ENCODE assay signal across 10 cellular contexts in the genomic region with DNA sequence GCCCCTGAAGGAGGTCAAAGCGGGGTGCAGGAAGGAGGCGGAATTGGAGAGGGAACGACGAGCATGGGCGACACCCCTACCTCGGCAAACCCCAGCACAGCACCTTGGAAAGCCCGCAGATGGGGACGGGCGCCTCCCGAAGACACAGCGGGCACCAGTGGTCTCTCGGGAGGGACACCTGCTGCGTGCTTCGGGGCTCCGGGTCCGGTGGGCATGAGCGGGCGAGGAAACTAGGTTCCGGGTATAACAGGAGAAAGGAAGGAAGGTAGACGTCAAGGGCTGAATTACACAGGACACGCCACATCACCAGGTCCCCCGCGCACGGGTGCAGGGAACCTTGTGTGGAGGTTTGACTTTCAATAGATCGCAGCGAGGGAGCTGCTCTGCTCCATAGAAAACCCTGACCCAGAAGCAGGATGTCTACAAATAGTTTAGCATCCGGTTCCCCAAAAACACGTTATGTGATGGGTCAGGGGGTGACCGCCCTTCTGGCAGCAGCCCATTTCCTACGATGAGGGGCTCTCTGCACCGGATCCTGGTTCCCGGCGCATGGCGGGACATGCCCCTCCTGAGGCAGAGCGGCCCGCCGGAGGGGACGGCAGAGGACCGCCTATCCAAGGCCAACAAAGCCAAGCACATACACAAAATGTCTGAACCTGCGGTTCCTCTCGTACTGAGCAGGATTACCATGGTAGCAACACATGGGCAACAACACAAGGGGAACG.
DNase-seq lines count a peak whose midpoint lies in the region; ATAC-seq, FAIRE-seq and TF ChIP-seq lines count a peak whose summit lies in the region.
"Had no signal": no experiment of that assay in that cellular context is flagged by ENCODE, and none has a peak within 500 bp of the region (broad histone marks: within the 10 kb centered on the region; RNA-seq: fewer than 3 reads in every experiment).

No MANE protein-coding gene starts in this region.

- WGBS in upper lobe of left lung, 2 donors, result 39 to 58% methylated on average over 30 to 41 of the region's 42 CpGs
- WGBS in hepatocyte (ENCODE audit: low lambda C conversion rate, missing lambda C conversion rate), result 96% methylated on average over 41 of the region's 42 CpGs

- H3K4me2 ChIP-seq in hepatocyte, result no peak overlapping the region

- peak overlapping the region; percentile 37 to 51 for H3K9ac ChIP-seq in kidney (ENCODE audit: low read length in 2 of 2)

- H3K9me2 ChIP-seq in hepatocyte (replicated peaks; ENCODE audit: insufficient read depth), result no peaks in the 10 kb centered on the region

- intact Hi-C loops in Right ventricle myocardium inferior (cut with DNase I), result loop anchor here (2.0 to 5.0 kb wide), 2 partner anchors 96 to 182 kb away; no protein-coding TSS in a partner anchor
- intact Hi-C loops in Right ventricle myocardium superior (cut with DNase I), result no loop called here
- intact Hi-C loops in kidney (cut with DNase I), result loop anchor here (5.0 kb wide), 1 partner anchor 97 kb away; no protein-coding TSS in a partner anchor

- DNase-seq in Right ventricle myocardium inferior (ENCODE audit: missing footprints) (no peak), Right ventricle myocardium superior (no peak), RWPE2 (ENCODE audit: low spot score) (no peak), kidney (no peak), upper lobe of left lung (peak in 1 of 2 donors; percentile 79), NCI-H1436 (lab: John Stamatoyannopoulos, UW) (no peak), NCI-H69 (lab: John Stamatoyannopoulos, UW) (no peak), hepatocyte (ENCODE audit: low spot score) (no peak)

- H3K4me3 ChIP-seq in RWPE2 (ENCODE audit: severe bottlenecking), result peak overlapping the region; percentile 35
- peak overlapping the region; percentile 59 to 63 for H3K4me3 ChIP-seq in kidney (ENCODE audit: low read length in 2 of 2)
- H3K4me3 ChIP-seq in upper lobe of left lung, result peak overlapping the region in 3 of 4 donors; percentile 37 to 48 (median 45)
- no peak overlapping the region for H3K4me3 ChIP-seq in hepatocyte

- ATAC-seq in Right ventricle myocardium inferior (peak; percentile 20), Right ventricle myocardium superior (ENCODE audit: poor library complexity) (no peak), RWPE2 (ENCODE audit: low read depth) (no peak), upper lobe of left lung (ENCODE audit: low FRiP score in 2 of 2) (peak in 1 of 2 donors; percentile 32)

- H3K4me1 ChIP-seq in RWPE2 (ENCODE audit: insufficient read depth, poor library complexity, severe bottlenecking) (no peaks in the 10 kb centered on the region), kidney (ENCODE audit: control insufficient read depth in 1 of 2, insufficient read depth in 1 of 2, low read depth in 1 of 2, low read length in 2 of 2) (no peaks in the 10 kb centered on the region), upper lobe of left lung (peaks cover 0 to 5% (median 3%) of the 10 kb centered on the region in 4 donors), hepatocyte (ENCODE audit: insufficient read depth) (no peaks in the 10 kb centered on the region)

- H3K27me3 ChIP-seq in RWPE2 (ENCODE audit: insufficient read depth, poor library complexity, severe bottlenecking), result no peaks in the 10 kb centered on the region
- no peaks in the 10 kb centered on the region for H3K27me3 ChIP-seq in upper lobe of left lung
- no peaks in the 10 kb centered on the region for H3K27me3 ChIP-seq in hepatocyte
- H3K27me3 ChIP-seq: ovary had no signal

- FAIRE-seq in kidney (lab: Jason Lieb, UNC), result no peak
- FAIRE-seq: bronchial epithelial cell had no signal

- H4K20me1 ChIP-seq in hepatocyte (ENCODE audit: insufficient read depth, poor library complexity, severe bottlenecking), result no peaks in the 10 kb centered on the region

- no peaks in the 10 kb centered on the region for H3K79me2 ChIP-seq in hepatocyte

- H3K36me3 ChIP-seq in RWPE2 (ENCODE audit: low read depth), result no peaks in the 10 kb centered on the region
- no peaks in the 10 kb centered on the region for H3K36me3 ChIP-seq in kidney (ENCODE audit: control insufficient read depth in 1 of 2, insufficient read depth in 2 of 2, low read length in 2 of 2)
- no peaks in the 10 kb centered on the region for H3K36me3 ChIP-seq in upper lobe of left lung
- H3K36me3 ChIP-seq in hepatocyte (replicated peaks; ENCODE audit: insufficient read depth, low read depth), result no peaks in the 10 kb centered on the region
- H3K36me3 ChIP-seq: ovary had no signal

- no peak overlapping the region for H3K27ac ChIP-seq in RWPE2 (ENCODE audit: poor library complexity, severe bottlenecking)
- H3K27ac ChIP-seq in kidney (ENCODE audit: low read depth in 2 of 2, low read length in 2 of 2), result no peak overlapping the region
- no peak overlapping the region for H3K27ac ChIP-seq in upper lobe of left lung
- H3K27ac ChIP-seq in hepatocyte, result no peak overlapping the region
- H3K27ac ChIP-seq: ovary had no signal

- H2AFZ ChIP-seq in hepatocyte, result no peak overlapping the region

- TF ChIP-seq CTCF in RWPE2 (IDR thresholded peaks at IDR 0.05; ENCODE audit: poor library complexity, severe bottlenecking) (no peak), kidney (IDR thresholded peaks at IDR 0.05; ENCODE audit: borderline replicate concordance, extremely low read depth, insufficient read depth) (no peak), upper lobe of left lung (IDR thresholded peaks at IDR 0.05) (no peak), hepatocyte (IDR thresholded peaks at IDR 0.05; ENCODE audit: poor library complexity) (no peak)

- TF ChIP-seq EP300 in upper lobe of left lung (IDR thresholded peaks at IDR 0.05), result no peak

- H3K9me3 ChIP-seq in RWPE2 (ENCODE audit: severe bottlenecking) (no peaks in the 10 kb centered on the region), kidney (ENCODE audit: control insufficient read depth in 1 of 2, low read length in 2 of 2) (no peaks in the 10 kb centered on the region), upper lobe of left lung (no peaks in the 10 kb centered on the region), hepatocyte (ENCODE audit: low read depth) (no peaks in the 10 kb centered on the region)
- H3K9me3 ChIP-seq: ovary had no signal

- TF ChIP-seq POLR2A in upper lobe of left lung (IDR thresholded peaks at IDR 0.05), result no peak
